Comparison of ENCODE assay signal across 7 cellular contexts in genomic region chr17:68035131-68035522, GRCh38. TPM values are rescaled to one million over a fixed set of nuclear protein-coding genes. Genes with fewer than 3 reads are reported as not detected.
DNase-seq lines count a peak whose midpoint lies in the region; ATAC-seq and TF ChIP-seq lines count a peak whose summit lies in the region.

No MANE protein-coding gene starts in this region.

- peaks cover 4% of the 10 kb centered on the region for H3K27me3 Mint-ChIP-seq in neural crest cell (ENCODE audit: low read depth)

- H3K9me3 ChIP-seq in suprapubic skin: no peaks in the 10 kb centered on the region

- no peak overlapping the region for H3K27ac ChIP-seq in suprapubic skin

- TF ChIP-seq POLR2A in suprapubic skin (IDR thresholded peaks at IDR 0.05): no peak

- DNase-seq in NCI-H510A treated with DMSO at 0.1 percent for 48 hours (lab: John Stamatoyannopoulos, UW) (peak; percentile 98), neural crest cell (ENCODE audit: low read depth, low spot score) (peak; percentile 83), suprapubic skin (ENCODE audit: low spot score in 2 of 2) (peak; percentile 94 to 95)
- DNase-seq in activated CD4-positive, alpha-beta T cell treated with anti-CD3 and anti-CD28 coated beads, Interleukin-2, amount 50 U/mL, for 4 hours: peak; percentile 84 to 86
- DNase-seq in effector CD8-positive, alpha-beta T cell (lab: John Stamatoyannopoulos, UW): peak; percentile 90

- H3K27me3 ChIP-seq in suprapubic skin: no peaks in the 10 kb centered on the region

- peak overlapping the region; percentile 99 for H3K4me3 Mint-ChIP-seq in neural crest cell

- TF ChIP-seq CTCF in neural crest cell (conservative IDR thresholded peaks at IDR 0.05): no peak
- no peak for TF ChIP-seq CTCF in suprapubic skin (IDR thresholded peaks at IDR 0.05)

- WGBS in suprapubic skin: 2% methylated on average over 26 of the region's 27 CpGs

- peaks cover 46% of the 10 kb centered on the region for H3K4me1 Mint-ChIP-seq in neural crest cell

- H3K4me1 ChIP-seq in suprapubic skin: peaks cover 14% of the 10 kb centered on the region

- ATAC-seq in GM19025 (IDR thresholded peaks at IDR 0.05; ENCODE audit: low read depth, unreplicated experiment): peak; percentile 91
- peak; percentile 84 for ATAC-seq in HG03097 (IDR thresholded peaks at IDR 0.05; ENCODE audit: low FRiP score, unreplicated experiment)

- TF ChIP-seq EP300 in suprapubic skin (IDR thresholded peaks at IDR 0.05): no peak

- no peak overlapping the region for H3K27ac Mint-ChIP-seq in neural crest cell (ENCODE audit: unreplicated experiment)

- H3K36me3 ChIP-seq in suprapubic skin: peaks cover 16% of the 10 kb centered on the region

- H3K36me3 Mint-ChIP-seq in neural crest cell (ENCODE audit: low read depth): peaks cover 14% of the 10 kb centered on the region

- peak overlapping the region; percentile 74 for H3K4me3 ChIP-seq in suprapubic skin

- no peaks in the 10 kb centered on the region for H3K9me3 Mint-ChIP-seq in neural crest cell

RNA-seq across cellular contexts. Expression of gene KPNA2, which starts 0.4 kb away (rescaled TPM):
- total RNA-seq in neural crest cell: 376 and 397 TPM in 2 replicates
- 10 to 100 TPM in 3 of 4 donors, 1 to 10 TPM in 1; 6.4 to 38.8 (median 26.9) TPM for total RNA-seq in suprapubic skin

RNA-seq across cellular contexts. Expression of gene C17orf58, which starts 38.9 kb away (rescaled TPM):
- total RNA-seq in neural crest cell (16.4 and 18.9 TPM in 2 replicates), suprapubic skin (1 to 10 TPM; 3.4 to 8.0 (median 5.6) TPM)
